Comparison of ENCODE assay signal across 1 cellular context in the genomic region with DNA sequence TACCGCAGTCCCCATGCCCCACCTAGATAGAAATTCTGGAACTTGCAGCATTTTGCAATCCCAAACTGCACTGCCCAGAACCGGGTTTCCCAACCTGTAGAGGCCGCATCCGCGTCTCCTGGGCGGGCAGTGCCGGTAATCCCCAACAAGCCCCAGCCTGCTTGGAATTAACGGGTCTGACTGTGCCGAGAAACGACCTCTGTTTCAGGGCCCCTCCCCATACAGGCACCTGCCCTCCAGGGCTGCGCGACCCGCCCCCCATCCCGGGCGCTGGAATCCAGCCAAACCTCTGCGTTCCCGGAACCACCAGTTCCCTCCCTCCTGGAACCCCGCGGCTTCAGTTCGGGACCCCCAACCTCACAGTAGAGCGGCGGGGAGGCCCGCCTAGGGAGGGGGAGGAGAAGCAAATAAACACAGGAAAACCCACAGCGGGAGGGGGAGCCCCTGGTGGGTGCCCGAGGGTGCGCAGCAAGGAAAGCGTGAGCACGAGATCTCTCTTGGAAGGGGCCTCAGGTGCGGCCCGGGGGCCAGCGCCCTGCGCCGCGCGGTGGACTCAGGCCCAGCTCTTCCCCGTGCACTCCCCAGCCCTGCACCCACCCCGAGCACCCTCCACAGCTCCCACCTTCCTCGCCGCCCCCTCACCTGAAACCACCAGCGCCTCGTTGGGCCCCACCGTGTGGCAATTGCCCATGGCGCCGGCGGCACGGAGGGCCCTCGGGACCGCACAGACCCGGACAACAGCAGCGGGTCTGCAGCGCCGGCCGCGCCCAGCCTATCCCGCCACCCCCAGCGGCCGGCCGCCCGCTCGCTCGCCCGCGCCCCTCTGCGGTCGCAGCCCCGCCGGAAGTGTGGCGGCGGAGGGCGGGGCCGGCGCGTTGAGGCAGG.
TF ChIP-seq lines count a peak whose summit lies in the region.

A gene with protein sequence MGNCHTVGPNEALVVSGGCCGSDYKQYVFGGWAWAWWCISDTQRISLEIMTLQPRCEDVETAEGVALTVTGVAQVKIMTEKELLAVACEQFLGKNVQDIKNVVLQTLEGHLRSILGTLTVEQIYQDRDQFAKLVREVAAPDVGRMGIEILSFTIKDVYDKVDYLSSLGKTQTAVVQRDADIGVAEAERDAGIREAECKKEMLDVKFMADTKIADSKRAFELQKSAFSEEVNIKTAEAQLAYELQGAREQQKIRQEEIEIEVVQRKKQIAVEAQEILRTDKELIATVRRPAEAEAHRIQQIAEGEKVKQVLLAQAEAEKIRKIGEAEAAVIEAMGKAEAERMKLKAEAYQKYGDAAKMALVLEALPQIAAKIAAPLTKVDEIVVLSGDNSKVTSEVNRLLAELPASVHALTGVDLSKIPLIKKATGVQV (minus strand): TSS at position 850 of the 885 bp plus-strand sequence. CDS start 159 bp downstream, at position 691.

TF ChIP-seq in HepG2, 621 proteins besides CTCF, POLR2A, EP300 and RAD21 (continued from another document):
- TF ChIP-seq, protein P1, sequence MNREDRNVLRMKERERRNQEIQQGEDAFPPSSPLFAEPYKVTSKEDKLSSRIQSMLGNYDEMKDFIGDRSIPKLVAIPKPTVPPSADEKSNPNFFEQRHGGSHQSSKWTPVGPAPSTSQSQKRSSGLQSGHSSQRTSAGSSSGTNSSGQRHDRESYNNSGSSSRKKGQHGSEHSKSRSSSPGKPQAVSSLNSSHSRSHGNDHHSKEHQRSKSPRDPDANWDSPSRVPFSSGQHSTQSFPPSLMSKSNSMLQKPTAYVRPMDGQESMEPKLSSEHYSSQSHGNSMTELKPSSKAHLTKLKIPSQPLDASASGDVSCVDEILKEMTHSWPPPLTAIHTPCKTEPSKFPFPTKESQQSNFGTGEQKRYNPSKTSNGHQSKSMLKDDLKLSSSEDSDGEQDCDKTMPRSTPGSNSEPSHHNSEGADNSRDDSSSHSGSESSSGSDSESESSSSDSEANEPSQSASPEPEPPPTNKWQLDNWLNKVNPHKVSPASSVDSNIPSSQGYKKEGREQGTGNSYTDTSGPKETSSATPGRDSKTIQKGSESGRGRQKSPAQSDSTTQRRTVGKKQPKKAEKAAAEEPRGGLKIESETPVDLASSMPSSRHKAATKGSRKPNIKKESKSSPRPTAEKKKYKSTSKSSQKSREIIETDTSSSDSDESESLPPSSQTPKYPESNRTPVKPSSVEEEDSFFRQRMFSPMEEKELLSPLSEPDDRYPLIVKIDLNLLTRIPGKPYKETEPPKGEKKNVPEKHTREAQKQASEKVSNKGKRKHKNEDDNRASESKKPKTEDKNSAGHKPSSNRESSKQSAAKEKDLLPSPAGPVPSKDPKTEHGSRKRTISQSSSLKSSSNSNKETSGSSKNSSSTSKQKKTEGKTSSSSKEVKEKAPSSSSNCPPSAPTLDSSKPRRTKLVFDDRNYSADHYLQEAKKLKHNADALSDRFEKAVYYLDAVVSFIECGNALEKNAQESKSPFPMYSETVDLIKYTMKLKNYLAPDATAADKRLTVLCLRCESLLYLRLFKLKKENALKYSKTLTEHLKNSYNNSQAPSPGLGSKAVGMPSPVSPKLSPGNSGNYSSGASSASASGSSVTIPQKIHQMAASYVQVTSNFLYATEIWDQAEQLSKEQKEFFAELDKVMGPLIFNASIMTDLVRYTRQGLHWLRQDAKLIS (CRISPR knock-in tag; IDR thresholded peaks at IDR 0.05) = no peak
- TF ChIP-seq, protein P2, sequence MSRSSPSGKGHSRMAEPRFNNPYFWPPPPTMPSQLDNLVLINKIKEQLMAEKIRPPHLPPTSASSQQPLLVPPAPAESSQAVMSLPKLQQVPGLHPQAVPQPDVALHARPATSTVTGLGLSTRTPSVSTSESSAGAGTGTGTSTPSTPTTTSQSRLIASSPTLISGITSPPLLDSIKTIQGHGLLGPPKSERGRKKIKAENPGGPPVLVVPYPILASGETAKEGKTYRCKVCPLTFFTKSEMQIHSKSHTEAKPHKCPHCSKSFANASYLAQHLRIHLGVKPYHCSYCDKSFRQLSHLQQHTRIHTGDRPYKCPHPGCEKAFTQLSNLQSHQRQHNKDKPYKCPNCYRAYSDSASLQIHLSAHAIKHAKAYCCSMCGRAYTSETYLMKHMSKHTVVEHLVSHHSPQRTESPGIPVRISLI (CRISPR knock-in tag; IDR thresholded peaks at IDR 0.05; ENCODE audit: borderline replicate concordance) = no peak
